ENCODE assay signal across 26 cellular contexts in the genomic region with DNA sequence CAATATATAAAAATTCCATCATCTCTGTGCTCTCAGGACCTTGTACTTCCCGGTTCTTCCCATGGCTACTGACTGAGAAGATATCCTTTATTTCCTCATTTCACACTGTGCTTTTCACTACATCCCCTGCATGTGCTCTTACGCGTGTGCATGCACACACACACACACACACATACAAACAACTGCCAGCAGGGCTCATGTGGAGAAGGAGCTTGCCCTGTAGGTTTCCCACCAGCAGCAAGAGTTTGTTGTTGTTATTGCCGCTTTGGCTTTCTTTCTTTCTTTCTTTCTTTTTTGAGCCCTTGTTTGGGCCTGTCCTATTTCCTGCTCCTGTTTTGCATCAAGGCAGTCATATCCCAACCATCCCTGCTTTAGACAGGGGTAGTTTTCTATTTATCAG. TPM values are rescaled to one million over a fixed set of nuclear protein-coding genes. Genes with fewer than 3 reads are reported as not detected.
"Had no signal": no experiment of that assay in that cellular context is flagged by ENCODE, and none has a peak within 500 bp of the region (broad histone marks: within the 10 kb centered on the region; RNA-seq: fewer than 3 reads in every experiment).

No MANE protein-coding gene starts in this region.

- H3K36me3 ChIP-seq: ascending aorta, breast epithelium, colonic mucosa, esophagus squamous epithelium, heart right ventricle, prostate gland, thyroid gland had no signal

- H3K27me3 ChIP-seq: ascending aorta, breast epithelium, colonic mucosa, dorsolateral prefrontal cortex, esophagus squamous epithelium, thyroid gland had no signal

- H3K4me1 ChIP-seq: colonic mucosa, prostate gland had no signal

- H3K27ac Mint-ChIP-seq: activated naive CD4-positive, alpha-beta T cell treated with anti-CD3 and anti-CD28 coated beads, Interleukin-2, amount 50 U/mL, for 72 hours; activated T-helper 17 cell treated with anti-CD3 and anti-CD28 coated beads, Interleukin-2, amount 50 U/mL, for 72 hours; endodermal cell; memory B cell; naive B cell; WTC11 had no signal

- H3K27ac ChIP-seq: ascending aorta, breast epithelium, colonic mucosa, dorsolateral prefrontal cortex, esophagus squamous epithelium, heart right ventricle, prostate gland, thyroid gland had no signal

- H3K4me1 Mint-ChIP-seq: activated T-helper 17 cell treated with anti-CD3 and anti-CD28 coated beads, Interleukin-2, amount 50 U/mL, for 72 hours; central memory CD8-positive, alpha-beta T cell; endodermal cell; memory B cell; naive B cell; WTC11 had no signal

- ATAC-seq: activated naive CD4-positive, alpha-beta T cell treated with anti-CD3 and anti-CD28 coated beads, Interleukin-2, amount 50 U/mL, for 72 hours; activated T-helper 17 cell treated with anti-CD3 and anti-CD28 coated beads, Interleukin-2, amount 50 U/mL, for 72 hours; heart right ventricle; left colon; WTC11 had no signal

- H3K9me3 Mint-ChIP-seq: activated naive CD4-positive, alpha-beta T cell treated with anti-CD3 and anti-CD28 coated beads, Interleukin-2, amount 50 U/mL, for 72 hours; activated T-helper 17 cell treated with anti-CD3 and anti-CD28 coated beads, Interleukin-2, amount 50 U/mL, for 72 hours; central memory CD8-positive, alpha-beta T cell; endodermal cell; memory B cell; naive B cell; WTC11 had no signal

- DNase-seq: activated T-cell treated with anti-CD3 and anti-CD28 coated beads, Interleukin-2, amount 50 U/mL, for 1 hour; colonic mucosa; dorsolateral prefrontal cortex; endodermal cell; esophagus squamous epithelium; heart right ventricle; islet precursor cell; left colon; naive B cell; stimulated activated CD4-positive, alpha-beta T cell treated with anti-CD3 and anti-CD28 coated beads, Interleukin-4, amount 100 ng/mL, for 24 hours; stimulated activated naive CD4-positive, alpha-beta T cell treated with Interleukin-2 at 50 U/mL for 16 hours; T-helper 1 cell; T-helper 9 cell; thyroid gland had no signal

- H3K4me3 ChIP-seq: ascending aorta, breast epithelium, colonic mucosa, dorsolateral prefrontal cortex, esophagus squamous epithelium, heart right ventricle, prostate gland, thyroid gland had no signal

- H3K36me3 Mint-ChIP-seq: activated naive CD4-positive, alpha-beta T cell treated with anti-CD3 and anti-CD28 coated beads, Interleukin-2, amount 50 U/mL, for 72 hours; memory B cell; naive B cell; WTC11 had no signal

- H3K9me3 ChIP-seq: ascending aorta, breast epithelium, colonic mucosa, esophagus squamous epithelium, heart right ventricle, prostate gland, thyroid gland had no signal

- H3K4me3 Mint-ChIP-seq: activated T-helper 17 cell treated with anti-CD3 and anti-CD28 coated beads, Interleukin-2, amount 50 U/mL, for 72 hours; central memory CD8-positive, alpha-beta T cell; endodermal cell; memory B cell; naive B cell; WTC11 had no signal

RNA-seq across cellular contexts. Expression of a gene that starts 43.6 kb away (rescaled TPM):
- total RNA-seq: activated naive CD4-positive, alpha-beta T cell treated with anti-CD3 and anti-CD28 coated beads, Interleukin-2, amount 50 U/mL, for 72 hours; activated T-helper 17 cell treated with anti-CD3 and anti-CD28 coated beads, Interleukin-2, amount 50 U/mL, for 72 hours; ascending aorta; colonic mucosa; endodermal cell; esophagus squamous epithelium; heart right ventricle; left colon; lower leg skin; osteoblast; prostate gland; WTC11 had no signal
- polyA plus RNA-seq: heart right ventricle, neural cell, urinary bladder had no signal
